1 cellular context compared by ENCODE assay signal in the genomic region with DNA sequence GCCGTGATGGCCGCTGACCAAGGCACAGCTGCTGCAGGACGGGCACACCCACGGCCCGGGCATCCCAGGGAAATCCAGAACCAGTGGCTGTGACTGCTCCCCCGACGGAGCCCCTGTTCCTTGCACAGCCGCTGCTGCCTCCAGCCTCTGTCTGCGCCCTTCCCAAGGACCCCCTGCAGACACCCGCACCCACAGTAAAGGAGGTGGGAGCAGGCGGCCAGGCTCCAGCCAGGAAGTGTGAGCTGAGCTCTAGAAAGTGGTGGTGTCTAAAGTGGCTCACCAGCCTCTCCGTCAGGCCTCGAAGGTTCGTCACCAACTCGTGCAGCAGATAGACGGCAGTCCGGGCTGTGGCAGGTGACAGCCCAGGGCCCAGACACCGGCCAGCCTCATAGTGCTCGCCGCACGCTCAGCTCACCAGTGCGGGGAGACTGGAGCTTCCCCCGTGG.
TF ChIP-seq lines count a peak whose summit lies in the region.

No MANE protein-coding gene starts in this region.

TF ChIP-seq in H1, 55 proteins besides CTCF, POLR2A, EP300 and RAD21 (continued from another document):
- TF ChIP-seq, protein P1, sequence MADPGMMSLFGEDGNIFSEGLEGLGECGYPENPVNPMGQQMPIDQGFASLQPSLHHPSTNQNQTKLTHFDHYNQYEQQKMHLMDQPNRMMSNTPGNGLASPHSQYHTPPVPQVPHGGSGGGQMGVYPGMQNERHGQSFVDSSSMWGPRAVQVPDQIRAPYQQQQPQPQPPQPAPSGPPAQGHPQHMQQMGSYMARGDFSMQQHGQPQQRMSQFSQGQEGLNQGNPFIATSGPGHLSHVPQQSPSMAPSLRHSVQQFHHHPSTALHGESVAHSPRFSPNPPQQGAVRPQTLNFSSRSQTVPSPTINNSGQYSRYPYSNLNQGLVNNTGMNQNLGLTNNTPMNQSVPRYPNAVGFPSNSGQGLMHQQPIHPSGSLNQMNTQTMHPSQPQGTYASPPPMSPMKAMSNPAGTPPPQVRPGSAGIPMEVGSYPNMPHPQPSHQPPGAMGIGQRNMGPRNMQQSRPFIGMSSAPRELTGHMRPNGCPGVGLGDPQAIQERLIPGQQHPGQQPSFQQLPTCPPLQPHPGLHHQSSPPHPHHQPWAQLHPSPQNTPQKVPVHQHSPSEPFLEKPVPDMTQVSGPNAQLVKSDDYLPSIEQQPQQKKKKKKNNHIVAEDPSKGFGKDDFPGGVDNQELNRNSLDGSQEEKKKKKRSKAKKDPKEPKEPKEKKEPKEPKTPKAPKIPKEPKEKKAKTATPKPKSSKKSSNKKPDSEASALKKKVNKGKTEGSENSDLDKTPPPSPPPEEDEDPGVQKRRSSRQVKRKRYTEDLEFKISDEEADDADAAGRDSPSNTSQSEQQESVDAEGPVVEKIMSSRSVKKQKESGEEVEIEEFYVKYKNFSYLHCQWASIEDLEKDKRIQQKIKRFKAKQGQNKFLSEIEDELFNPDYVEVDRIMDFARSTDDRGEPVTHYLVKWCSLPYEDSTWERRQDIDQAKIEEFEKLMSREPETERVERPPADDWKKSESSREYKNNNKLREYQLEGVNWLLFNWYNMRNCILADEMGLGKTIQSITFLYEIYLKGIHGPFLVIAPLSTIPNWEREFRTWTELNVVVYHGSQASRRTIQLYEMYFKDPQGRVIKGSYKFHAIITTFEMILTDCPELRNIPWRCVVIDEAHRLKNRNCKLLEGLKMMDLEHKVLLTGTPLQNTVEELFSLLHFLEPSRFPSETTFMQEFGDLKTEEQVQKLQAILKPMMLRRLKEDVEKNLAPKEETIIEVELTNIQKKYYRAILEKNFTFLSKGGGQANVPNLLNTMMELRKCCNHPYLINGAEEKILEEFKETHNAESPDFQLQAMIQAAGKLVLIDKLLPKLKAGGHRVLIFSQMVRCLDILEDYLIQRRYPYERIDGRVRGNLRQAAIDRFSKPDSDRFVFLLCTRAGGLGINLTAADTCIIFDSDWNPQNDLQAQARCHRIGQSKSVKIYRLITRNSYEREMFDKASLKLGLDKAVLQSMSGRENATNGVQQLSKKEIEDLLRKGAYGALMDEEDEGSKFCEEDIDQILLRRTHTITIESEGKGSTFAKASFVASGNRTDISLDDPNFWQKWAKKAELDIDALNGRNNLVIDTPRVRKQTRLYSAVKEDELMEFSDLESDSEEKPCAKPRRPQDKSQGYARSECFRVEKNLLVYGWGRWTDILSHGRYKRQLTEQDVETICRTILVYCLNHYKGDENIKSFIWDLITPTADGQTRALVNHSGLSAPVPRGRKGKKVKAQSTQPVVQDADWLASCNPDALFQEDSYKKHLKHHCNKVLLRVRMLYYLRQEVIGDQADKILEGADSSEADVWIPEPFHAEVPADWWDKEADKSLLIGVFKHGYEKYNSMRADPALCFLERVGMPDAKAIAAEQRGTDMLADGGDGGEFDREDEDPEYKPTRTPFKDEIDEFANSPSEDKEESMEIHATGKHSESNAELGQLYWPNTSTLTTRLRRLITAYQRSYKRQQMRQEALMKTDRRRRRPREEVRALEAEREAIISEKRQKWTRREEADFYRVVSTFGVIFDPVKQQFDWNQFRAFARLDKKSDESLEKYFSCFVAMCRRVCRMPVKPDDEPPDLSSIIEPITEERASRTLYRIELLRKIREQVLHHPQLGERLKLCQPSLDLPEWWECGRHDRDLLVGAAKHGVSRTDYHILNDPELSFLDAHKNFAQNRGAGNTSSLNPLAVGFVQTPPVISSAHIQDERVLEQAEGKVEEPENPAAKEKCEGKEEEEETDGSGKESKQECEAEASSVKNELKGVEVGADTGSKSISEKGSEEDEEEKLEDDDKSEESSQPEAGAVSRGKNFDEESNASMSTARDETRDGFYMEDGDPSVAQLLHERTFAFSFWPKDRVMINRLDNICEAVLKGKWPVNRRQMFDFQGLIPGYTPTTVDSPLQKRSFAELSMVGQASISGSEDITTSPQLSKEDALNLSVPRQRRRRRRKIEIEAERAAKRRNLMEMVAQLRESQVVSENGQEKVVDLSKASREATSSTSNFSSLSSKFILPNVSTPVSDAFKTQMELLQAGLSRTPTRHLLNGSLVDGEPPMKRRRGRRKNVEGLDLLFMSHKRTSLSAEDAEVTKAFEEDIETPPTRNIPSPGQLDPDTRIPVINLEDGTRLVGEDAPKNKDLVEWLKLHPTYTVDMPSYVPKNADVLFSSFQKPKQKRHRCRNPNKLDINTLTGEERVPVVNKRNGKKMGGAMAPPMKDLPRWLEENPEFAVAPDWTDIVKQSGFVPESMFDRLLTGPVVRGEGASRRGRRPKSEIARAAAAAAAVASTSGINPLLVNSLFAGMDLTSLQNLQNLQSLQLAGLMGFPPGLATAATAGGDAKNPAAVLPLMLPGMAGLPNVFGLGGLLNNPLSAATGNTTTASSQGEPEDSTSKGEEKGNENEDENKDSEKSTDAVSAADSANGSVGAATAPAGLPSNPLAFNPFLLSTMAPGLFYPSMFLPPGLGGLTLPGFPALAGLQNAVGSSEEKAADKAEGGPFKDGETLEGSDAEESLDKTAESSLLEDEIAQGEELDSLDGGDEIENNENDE (IDR thresholded peaks at IDR 0.05; ENCODE audit: insufficient replicate concordance, low read length), result no peak
- TF ChIP-seq SUZ12 (IDR thresholded peaks at IDR 0.05; ENCODE audit: low read length) (no peak), SP1 (IDR thresholded peaks at IDR 0.05; ENCODE audit: low read depth, low read length) (no peak), JUND (IDR thresholded peaks at IDR 0.05; ENCODE audit: low read length) (no peak), ASH2L (IDR thresholded peaks at IDR 0.05; ENCODE audit: low read length) (no peak), CHD1 (IDR thresholded peaks at IDR 0.05; ENCODE audit: low read depth, low read length) (no peak), EGR1 (IDR thresholded peaks at IDR 0.05; ENCODE audit: borderline replicate concordance, low read depth, low read length) (no peak)
